2 cellular contexts compared by ENCODE assay signal in genomic region chr1:161074676-161075368, GRCh38.
TF ChIP-seq lines count a peak whose summit lies in the region.

No MANE protein-coding gene starts in this region.

TF ChIP-seq in IMR-90, 13 proteins besides CTCF, POLR2A, EP300 and RAD21:
- TF ChIP-seq CHD1 (IDR thresholded peaks at IDR 0.05; ENCODE audit: low read depth, low read length) = no peak
- TF ChIP-seq CEBPB (IDR thresholded peaks at IDR 0.05; ENCODE audit: low read depth, low read length) = no peak

TF ChIP-seq in WTC11, 78 proteins besides CTCF, POLR2A, EP300 and RAD21:
- no peak for TF ChIP-seq E2F1 (CRISPR knock-in tag; IDR thresholded peaks at IDR 0.05)
- no peak for TF ChIP-seq NFE2L1 (CRISPR knock-in tag; IDR thresholded peaks at IDR 0.05)
- no peak for TF ChIP-seq NFATC4 (CRISPR knock-in tag; IDR thresholded peaks at IDR 0.05)
- TF ChIP-seq GRHL2 (CRISPR knock-in tag; IDR thresholded peaks at IDR 0.05; ENCODE audit: insufficient replicate concordance, severe bottlenecking) = no peak
- 0 out of 2 replicates have a peak, but pooled peaks have one; percentile 12 for TF ChIP-seq GABPB1 (CRISPR knock-in tag; IDR thresholded peaks at IDR 0.05)
- TF ChIP-seq, protein P1, sequence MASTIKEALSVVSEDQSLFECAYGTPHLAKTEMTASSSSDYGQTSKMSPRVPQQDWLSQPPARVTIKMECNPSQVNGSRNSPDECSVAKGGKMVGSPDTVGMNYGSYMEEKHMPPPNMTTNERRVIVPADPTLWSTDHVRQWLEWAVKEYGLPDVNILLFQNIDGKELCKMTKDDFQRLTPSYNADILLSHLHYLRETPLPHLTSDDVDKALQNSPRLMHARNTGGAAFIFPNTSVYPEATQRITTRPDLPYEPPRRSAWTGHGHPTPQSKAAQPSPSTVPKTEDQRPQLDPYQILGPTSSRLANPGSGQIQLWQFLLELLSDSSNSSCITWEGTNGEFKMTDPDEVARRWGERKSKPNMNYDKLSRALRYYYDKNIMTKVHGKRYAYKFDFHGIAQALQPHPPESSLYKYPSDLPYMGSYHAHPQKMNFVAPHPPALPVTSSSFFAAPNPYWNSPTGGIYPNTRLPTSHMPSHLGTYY (CRISPR knock-in tag; IDR thresholded peaks at IDR 0.05) = no peak
- TF ChIP-seq ESRRA (CRISPR knock-in tag; IDR thresholded peaks at IDR 0.05; ENCODE audit: borderline replicate concordance) = peak; percentile 42; the same call in 1 of the 2 replicates
- no peak for TF ChIP-seq E2F5 (CRISPR knock-in tag; IDR thresholded peaks at IDR 0.05)
